9 cellular contexts compared by ENCODE assay signal in genomic region chr6:146905313-146905712, GRCh38.
A peak's percentile ranks its signal among the peaks of the same experiment; 100 is the strongest.
DNase-seq lines count a peak whose midpoint lies in the region; ATAC-seq, FAIRE-seq and TF ChIP-seq lines count a peak whose summit lies in the region.
"Had no signal": no experiment of that assay in that cellular context is flagged by ENCODE, and none has a peak within 500 bp of the region (broad histone marks: within the 10 kb centered on the region; RNA-seq: fewer than 3 reads in every experiment).

No MANE protein-coding gene starts in this region.

- no peak overlapping the region for H2BK12ac ChIP-seq in mesenchymal stem cell (ENCODE audit: low read length in 2 of 2)

- no peak overlapping the region for H2BK5ac ChIP-seq in mesenchymal stem cell (ENCODE audit: low read depth, low read length, poor library complexity, severe bottlenecking)

- DNase-seq in COLO668 (lab: John Stamatoyannopoulos, UW; ENCODE audit: unreplicated experiment) (peak; percentile 46), MG63 (peak; percentile 77), astrocyte (ENCODE audit: low read depth) (peak; percentile 75), mesenchymal stem cell (peak; percentile 26), MM.1S (no peak), left lobe of liver (ENCODE audit: low spot score) (no peak)
- DNase-seq in stimulated activated naive CD8-positive, alpha-beta T cell treated with anti-CD3 and anti-CD28 coated beads, Interleukin-15, Interleukin-2, amounts not matched to agents 100 U/mL and 50 U/mL, for 24 hours, result no peak

- H3K9me3 ChIP-seq in MG63, result no peaks in the 10 kb centered on the region
- H3K9me3 ChIP-seq in astrocyte (ENCODE audit: insufficient read depth, low read depth, low read length), result no peaks in the 10 kb centered on the region
- H3K9me3 ChIP-seq in mesenchymal stem cell (ENCODE audit: control insufficient read depth, low read length), result no peaks in the 10 kb centered on the region
- H3K9me3 ChIP-seq in MM.1S (replicated peaks; ENCODE audit: insufficient read depth, low read length), result no peaks in the 10 kb centered on the region

- H3K9me3 Mint-ChIP-seq in astrocyte (ENCODE audit: unreplicated experiment), result no peaks in the 10 kb centered on the region

- H2AFZ ChIP-seq in astrocyte (ENCODE audit: low read depth, low read length) (no peak overlapping the region), mesenchymal stem cell (ENCODE audit: low read depth, low read length) (no peak overlapping the region), MM.1S (ENCODE audit: low read length) (no peak overlapping the region)

- H3K4me1 Mint-ChIP-seq in astrocyte (ENCODE audit: low read depth, unreplicated experiment), result peaks cover 8% of the 10 kb centered on the region

- no peaks in the 10 kb centered on the region for H3K79me2 ChIP-seq in astrocyte (ENCODE audit: insufficient read depth, low read length)
- H3K79me2 ChIP-seq in MM.1S (ENCODE audit: low read length), result no peaks in the 10 kb centered on the region

- no peak overlapping the region for H3K4me3 Mint-ChIP-seq in astrocyte (ENCODE audit: unreplicated experiment)

- H4K8ac ChIP-seq in mesenchymal stem cell (ENCODE audit: low read length), result peak overlapping the region; percentile 16

- H3K36me3 ChIP-seq in MG63 (no peaks in the 10 kb centered on the region), astrocyte (ENCODE audit: insufficient read depth, low read length) (no peaks in the 10 kb centered on the region), mesenchymal stem cell (ENCODE audit: control insufficient read depth in 1 of 2, insufficient read depth in 2 of 2, low read depth in 1 of 2, low read length in 2 of 2) (peaks cover 0 to 14% of the 10 kb centered on the region in 2 experiments), MM.1S (replicated peaks; ENCODE audit: insufficient read depth, low read length) (no peaks in the 10 kb centered on the region)

- no peak overlapping the region for H4K91ac ChIP-seq in mesenchymal stem cell (ENCODE audit: low read length)

- H3K4ac ChIP-seq in mesenchymal stem cell (ENCODE audit: low read depth in 1 of 2, low read length in 2 of 2), result peak overlapping the region in 1 of 2 experiments; percentile 6

- H3K27me3 ChIP-seq in MG63 (no peaks in the 10 kb centered on the region), astrocyte (ENCODE audit: insufficient read depth, low read length) (no peaks in the 10 kb centered on the region), mesenchymal stem cell (ENCODE audit: control insufficient read depth in 1 of 2, insufficient read depth in 1 of 2, low read length in 2 of 2) (no peaks in the 10 kb centered on the region), MM.1S (replicated peaks; ENCODE audit: insufficient read depth, low read length) (no peaks in the 10 kb centered on the region)

- no peak overlapping the region for H3K4me3 ChIP-seq in MG63
- H3K4me3 ChIP-seq in astrocyte (ENCODE audit: insufficient read depth, low read depth, low read length), result no peak overlapping the region
- no peak overlapping the region for H3K4me3 ChIP-seq in mesenchymal stem cell (ENCODE audit: insufficient read depth in 1 of 2, low read depth in 1 of 2, low read length in 2 of 2)
- no peak overlapping the region for H3K4me3 ChIP-seq in MM.1S (ENCODE audit: low read length)

- TF ChIP-seq CTCF in astrocyte (IDR thresholded peaks at IDR 0.05; ENCODE audit: insufficient read depth, low read depth, low read length) (no peak), MM.1S (IDR thresholded peaks at IDR 0.05; ENCODE audit: low read length) (no peak)

- H3K4me1 ChIP-seq in astrocyte (ENCODE audit: insufficient read depth, low read length), result peaks cover 4% of the 10 kb centered on the region
- peaks cover 2% of the 10 kb centered on the region for H3K4me1 ChIP-seq in mesenchymal stem cell (ENCODE audit: control insufficient read depth, insufficient read depth, low read depth, low read length)
- no peaks in the 10 kb centered on the region for H3K4me1 ChIP-seq in MM.1S (ENCODE audit: low read length)

- H3K27ac ChIP-seq in astrocyte (ENCODE audit: low read depth, low read length) (no peak overlapping the region), mesenchymal stem cell (ENCODE audit: low read length, poor library complexity, severe bottlenecking) (no peak overlapping the region), MM.1S (ENCODE audit: low read length) (no peak overlapping the region)

- no peak overlapping the region for H3K14ac ChIP-seq in mesenchymal stem cell (ENCODE audit: low read length in 2 of 2)

- H3K9ac ChIP-seq in astrocyte (ENCODE audit: low read length) (no peak overlapping the region), mesenchymal stem cell (ENCODE audit: low read length) (peak overlapping the region; percentile 52), MM.1S (ENCODE audit: low read length) (no peak overlapping the region)

- H3K23ac ChIP-seq in mesenchymal stem cell (ENCODE audit: low read length in 2 of 2), result no peak overlapping the region

- peak; percentile 58 for FAIRE-seq in astrocyte (lab: Jason Lieb, UNC)
- FAIRE-seq: G401.6 had no signal

- no peak overlapping the region for H3K18ac ChIP-seq in mesenchymal stem cell (ENCODE audit: low read depth in 1 of 2, low read length in 2 of 2)

- H3K79me1 ChIP-seq in mesenchymal stem cell (replicated peaks; ENCODE audit: low read length, poor library complexity, severe bottlenecking), result no peaks in the 10 kb centered on the region

- no peaks in the 10 kb centered on the region for H3K27me3 Mint-ChIP-seq in astrocyte (ENCODE audit: low read depth, unreplicated experiment)

- ATAC-seq in stimulated activated naive CD8-positive, alpha-beta T cell treated with anti-CD3 and anti-CD28 coated beads, Interleukin-15, Interleukin-2, amounts not matched to agents 100 U/mL and 50 U/mL, for 24 hours, result no peak
- ATAC-seq in HG02973 (IDR thresholded peaks at IDR 0.05; ENCODE audit: unreplicated experiment), result no peak
- no peak for ATAC-seq in left lobe of liver

- H3K36me3 Mint-ChIP-seq in astrocyte (ENCODE audit: low read depth, unreplicated experiment), result peaks cover 2% of the 10 kb centered on the region

- H3K4me2 ChIP-seq in astrocyte (ENCODE audit: low read length) (no peak overlapping the region), mesenchymal stem cell (ENCODE audit: low read length, poor library complexity, severe bottlenecking) (no peak overlapping the region), MM.1S (ENCODE audit: low read depth, low read length) (no peak overlapping the region)

- no peak overlapping the region for H2AK5ac ChIP-seq in mesenchymal stem cell (ENCODE audit: low read length, severe bottlenecking)

- peak overlapping the region; percentile 68 for H3K27ac Mint-ChIP-seq in astrocyte (ENCODE audit: unreplicated experiment)

- H3F3A ChIP-seq in MM.1S (ENCODE audit: insufficient read depth, low read length), result no peaks in the 10 kb centered on the region

- H4K20me1 ChIP-seq in astrocyte (ENCODE audit: insufficient read depth, low read length) (no peaks in the 10 kb centered on the region), MM.1S (ENCODE audit: insufficient read depth, low read length) (no peaks in the 10 kb centered on the region)

- H2BK15ac ChIP-seq in mesenchymal stem cell (ENCODE audit: low read depth, poor library complexity, severe bottlenecking), result no peak overlapping the region

- H2BK120ac ChIP-seq in mesenchymal stem cell (ENCODE audit: low read depth, low read length), result no peak overlapping the region

- H3K9me2 ChIP-seq in MM.1S (replicated peaks; ENCODE audit: insufficient read depth, low read length), result no peaks in the 10 kb centered on the region

Comparison
In these comparisons a context has a peak if more than half of its experiments do, and no peak if none do; other contexts are left out.
1. DNase-seq: peak in COLO668 (single experiment), MG63 (single experiment), astrocyte (single experiment) and mesenchymal stem cell (single experiment); none in stimulated activated naive CD8-positive, alpha-beta T cell treated with anti-CD3 and anti-CD28 coated beads, Interleukin-15, Interleukin-2, amounts not matched to agents 100 U/mL and 50 U/mL, for 24 hours (single experiment), MM.1S (single experiment) and left lobe of liver (single experiment).